ENCODE assay signal across 1 cellular context in the genomic region with DNA sequence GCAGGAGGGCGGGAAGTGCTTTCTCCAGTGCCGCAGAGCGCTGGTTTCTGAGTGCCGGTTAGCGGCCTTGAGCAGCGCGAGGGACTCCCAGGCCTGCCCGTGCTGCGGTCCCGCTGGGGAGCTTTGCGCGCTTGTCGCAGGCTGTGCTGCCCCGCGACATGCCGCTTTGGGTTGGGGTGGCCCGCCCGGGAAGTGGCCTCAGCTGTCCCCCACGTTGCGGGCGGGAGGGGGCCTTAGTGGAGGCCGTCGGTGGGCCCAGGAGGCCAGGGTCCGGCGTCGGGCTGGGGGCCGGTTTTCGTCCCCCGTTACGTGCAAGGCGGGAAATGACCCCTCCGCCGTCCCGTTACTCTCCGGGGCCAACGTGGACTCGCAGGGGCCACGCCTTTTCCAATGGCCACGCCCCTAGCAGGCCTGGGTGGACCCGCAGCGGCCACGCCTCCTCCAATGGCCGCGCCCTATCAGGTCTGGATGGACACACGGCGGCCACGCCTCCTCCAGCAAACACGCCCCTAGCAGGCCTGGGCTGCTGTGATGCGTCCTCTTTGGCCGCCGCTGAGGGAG.
TF ChIP-seq lines count a peak whose summit lies in the region.

No MANE protein-coding gene starts in this region.

TF ChIP-seq in HepG2, 621 proteins besides CTCF, POLR2A, EP300 and RAD21 (continued from another document):
- TF ChIP-seq, protein P1, sequence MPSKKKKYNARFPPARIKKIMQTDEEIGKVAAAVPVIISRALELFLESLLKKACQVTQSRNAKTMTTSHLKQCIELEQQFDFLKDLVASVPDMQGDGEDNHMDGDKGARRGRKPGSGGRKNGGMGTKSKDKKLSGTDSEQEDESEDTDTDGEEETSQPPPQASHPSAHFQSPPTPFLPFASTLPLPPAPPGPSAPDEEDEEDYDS (CRISPR knock-in tag; IDR thresholded peaks at IDR 0.05): peak; percentile 89
- no peak for TF ChIP-seq ZNF138 (CRISPR knock-in tag; IDR thresholded peaks at IDR 0.05; ENCODE audit: low read depth)
- peak; percentile 61; the same call in 1 of the 2 replicates for TF ChIP-seq FOXK2 (IDR thresholded peaks at IDR 0.05)
- TF ChIP-seq MXI1 (IDR thresholded peaks at IDR 0.05; ENCODE audit: borderline replicate concordance, low read depth, low read length): peak; percentile 91; the same call in 2 of the 3 replicates
- TF ChIP-seq ZNF572 (CRISPR knock-in tag; IDR thresholded peaks at IDR 0.05): peak; percentile 93; the same call in 1 of the 2 replicates
- TF ChIP-seq KDM2A (CRISPR knock-in tag; IDR thresholded peaks at IDR 0.05; ENCODE audit: borderline replicate concordance, low read depth): peak; percentile 71; the same call in 1 of the 2 replicates
- TF ChIP-seq FOXA1 (IDR thresholded peaks at IDR 0.05): no peak
- TF ChIP-seq FOXA1 (CRISPR knock-in tag; IDR thresholded peaks at IDR 0.05): 0 out of 2 replicates have a peak, but pooled peaks have one; percentile 3
- TF ChIP-seq, protein P2, sequence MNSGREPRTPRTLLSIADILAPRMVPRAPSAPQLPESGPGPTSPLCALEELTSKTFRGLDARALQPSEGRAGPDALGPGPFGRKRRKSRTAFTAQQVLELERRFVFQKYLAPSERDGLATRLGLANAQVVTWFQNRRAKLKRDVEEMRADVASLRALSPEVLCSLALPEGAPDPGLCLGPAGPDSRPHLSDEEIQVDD (CRISPR knock-in tag; IDR thresholded peaks at IDR 0.05; ENCODE audit: borderline replicate concordance): peak; percentile 57; the same call in 1 of the 2 replicates
- no peak for TF ChIP-seq ZNF552 (CRISPR knock-in tag; IDR thresholded peaks at IDR 0.05; ENCODE audit: borderline replicate concordance)
- TF ChIP-seq ZFP37 (CRISPR knock-in tag; IDR thresholded peaks at IDR 0.05; ENCODE audit: borderline replicate concordance): no peak
- 0 out of 2 replicates have a peak, but pooled peaks have one; percentile 19 for TF ChIP-seq ZNF724P (CRISPR knock-in tag; IDR thresholded peaks at IDR 0.05; ENCODE audit: borderline replicate concordance)
- TF ChIP-seq TEAD3 (CRISPR knock-in tag; optimal IDR thresholded peaks at IDR 0.05; ENCODE audit: borderline replicate concordance): no peak
- TF ChIP-seq, protein P3, sequence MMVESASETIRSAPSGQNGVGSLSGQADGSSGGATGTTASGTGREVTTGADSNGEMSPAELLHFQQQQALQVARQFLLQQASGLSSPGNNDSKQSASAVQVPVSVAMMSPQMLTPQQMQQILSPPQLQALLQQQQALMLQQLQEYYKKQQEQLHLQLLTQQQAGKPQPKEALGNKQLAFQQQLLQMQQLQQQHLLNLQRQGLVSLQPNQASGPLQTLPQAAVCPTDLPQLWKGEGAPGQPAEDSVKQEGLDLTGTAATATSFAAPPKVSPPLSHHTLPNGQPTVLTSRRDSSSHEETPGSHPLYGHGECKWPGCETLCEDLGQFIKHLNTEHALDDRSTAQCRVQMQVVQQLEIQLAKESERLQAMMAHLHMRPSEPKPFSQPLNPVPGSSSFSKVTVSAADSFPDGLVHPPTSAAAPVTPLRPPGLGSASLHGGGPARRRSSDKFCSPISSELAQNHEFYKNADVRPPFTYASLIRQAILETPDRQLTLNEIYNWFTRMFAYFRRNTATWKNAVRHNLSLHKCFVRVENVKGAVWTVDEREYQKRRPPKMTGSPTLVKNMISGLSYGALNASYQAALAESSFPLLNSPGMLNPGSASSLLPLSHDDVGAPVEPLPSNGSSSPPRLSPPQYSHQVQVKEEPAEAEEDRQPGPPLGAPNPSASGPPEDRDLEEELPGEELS (CRISPR knock-in tag; IDR thresholded peaks at IDR 0.05): no peak
- TF ChIP-seq, protein P4, sequence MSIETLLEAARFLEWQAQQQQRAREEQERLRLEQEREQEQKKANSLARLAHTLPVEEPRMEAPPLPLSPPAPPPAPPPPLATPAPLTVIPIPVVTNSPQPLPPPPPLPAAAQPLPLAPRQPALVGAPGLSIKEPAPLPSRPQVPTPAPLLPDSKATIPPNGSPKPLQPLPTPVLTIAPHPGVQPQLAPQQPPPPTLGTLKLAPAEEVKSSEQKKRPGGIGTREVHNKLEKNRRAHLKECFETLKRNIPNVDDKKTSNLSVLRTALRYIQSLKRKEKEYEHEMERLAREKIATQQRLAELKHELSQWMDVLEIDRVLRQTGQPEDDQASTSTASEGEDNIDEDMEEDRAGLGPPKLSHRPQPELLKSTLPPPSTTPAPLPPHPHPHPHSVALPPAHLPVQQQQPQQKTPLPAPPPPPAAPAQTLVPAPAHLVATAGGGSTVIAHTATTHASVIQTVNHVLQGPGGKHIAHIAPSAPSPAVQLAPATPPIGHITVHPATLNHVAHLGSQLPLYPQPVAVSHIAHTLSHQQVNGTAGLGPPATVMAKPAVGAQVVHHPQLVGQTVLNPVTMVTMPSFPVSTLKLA (IDR thresholded peaks at IDR 0.05): peak; percentile 63
- TF ChIP-seq ERF (CRISPR knock-in tag; IDR thresholded peaks at IDR 0.05): no peak
- TF ChIP-seq ZNF326 (CRISPR knock-in tag; IDR thresholded peaks at IDR 0.05; ENCODE audit: borderline replicate concordance): no peak
- TF ChIP-seq TCF7L2 (IDR thresholded peaks at IDR 0.05; ENCODE audit: low read depth, low read length): no peak
- no peak for TF ChIP-seq NONO (IDR thresholded peaks at IDR 0.05)
- peak; percentile 87 for TF ChIP-seq NONO (CRISPR knock-in tag; conservative IDR thresholded peaks at IDR 0.05)
- TF ChIP-seq ZNF501 (CRISPR knock-in tag; IDR thresholded peaks at IDR 0.05): peak; percentile 77; the same call in 1 of the 2 replicates
- peak; percentile 49 for TF ChIP-seq ASH2L (IDR thresholded peaks at IDR 0.05; ENCODE audit: insufficient read length, low read depth, low read length)
